ENCODE assay signal across 8 cellular contexts in genomic region chr20:23349338-23350006, GRCh38. TPM values are rescaled to one million over a fixed set of nuclear protein-coding genes. Genes with fewer than 3 reads are reported as not detected.
DNase-seq lines count a peak whose midpoint lies in the region; ATAC-seq, FAIRE-seq and TF ChIP-seq lines count a peak whose summit lies in the region.

No MANE protein-coding gene starts in this region.

- H3K27ac ChIP-seq in Peyer's patch: peak overlapping the region; percentile 90 to 98 (median 95)

- peaks cover 31% of the 10 kb centered on the region for H3K4me1 Mint-ChIP-seq in activated naive CD4-positive, alpha-beta T cell treated with anti-CD3 and anti-CD28 coated beads for 36 hours (ENCODE audit: low read depth)
- H3K4me1 Mint-ChIP-seq in nephron: peaks cover 39% of the 10 kb centered on the region

- peaks cover 0 to 6% (median 0%) of the 10 kb centered on the region in 3 donors for H3K36me3 ChIP-seq in Peyer's patch

- no peaks in the 10 kb centered on the region for H3K27me3 ChIP-seq in Peyer's patch

- peaks cover 6% of the 10 kb centered on the region for H3K36me3 Mint-ChIP-seq in activated naive CD4-positive, alpha-beta T cell treated with anti-CD3 and anti-CD28 coated beads for 36 hours (ENCODE audit: low read depth)
- H3K36me3 Mint-ChIP-seq in nephron (ENCODE audit: low read depth): peaks cover under 1% of the 10 kb centered on the region

- CTCF ChIA-PET in activated naive CD4-positive, alpha-beta T cell treated with anti-CD3 and anti-CD28 coated beads for 36 hours (lab: Charles Lee): interaction anchor here (1.1 to 2.0 kb wide), 7 partner anchors 8 to 91 kb away, joined by 3 to 17 read pairs (median 6); partner anchors contain the start of gene NAPB

- ATAC-seq in HG02885 (IDR thresholded peaks at IDR 0.05; ENCODE audit: poor library complexity, unreplicated experiment): peak; percentile 1

- H3K4me3 Mint-ChIP-seq in activated naive CD4-positive, alpha-beta T cell treated with anti-CD3 and anti-CD28 coated beads for 36 hours: peak overlapping the region; percentile 77
- peak overlapping the region; percentile 80 to 93 (median 92) for H3K4me3 Mint-ChIP-seq in nephron

- no peak for TF ChIP-seq POLR2A in Peyer's patch (IDR thresholded peaks at IDR 0.05)

- FAIRE-seq in endometrium (lab: Jason Lieb, UNC): peak; percentile 41

- H3K27ac Mint-ChIP-seq in activated naive CD4-positive, alpha-beta T cell treated with anti-CD3 and anti-CD28 coated beads for 36 hours: peak overlapping the region; percentile 100
- H3K27ac Mint-ChIP-seq in nephron: peak overlapping the region; percentile 99

- H3K9me3 Mint-ChIP-seq in activated naive CD4-positive, alpha-beta T cell treated with anti-CD3 and anti-CD28 coated beads for 36 hours: no peaks in the 10 kb centered on the region
- no peaks in the 10 kb centered on the region for H3K9me3 Mint-ChIP-seq in nephron

- H3K4me3 ChIP-seq in Peyer's patch: peak overlapping the region; percentile 69 to 96 (median 86)

- H3K27me3 Mint-ChIP-seq in activated naive CD4-positive, alpha-beta T cell treated with anti-CD3 and anti-CD28 coated beads for 36 hours (ENCODE audit: low read depth): no peaks in the 10 kb centered on the region
- H3K27me3 Mint-ChIP-seq in nephron (ENCODE audit: low read depth): no peaks in the 10 kb centered on the region

- intact Hi-C loops in activated naive CD4-positive, alpha-beta T cell treated with anti-CD3 and anti-CD28 coated beads for 36 hours (cut with micrococcal nuclease): loop anchor here (1.0 to 10.0 kb wide), 8 partner anchors 9 to 1805 kb away; partner anchors contain the start of genes GZF1 and NAPB

- H3K9me3 ChIP-seq in Peyer's patch: no peaks in the 10 kb centered on the region

- TF ChIP-seq CTCF in Peyer's patch (IDR thresholded peaks at IDR 0.05) (peak; percentile 53 to 73 (median 66)), nephron (IDR thresholded peaks at IDR 0.05; ENCODE audit: unreplicated experiment in 3 of 3) (peak; percentile 30 to 52 (median 48))

- no peak for DNase-seq in activated naive CD4-positive, alpha-beta T cell treated with anti-CD3 and anti-CD28 coated beads for 36 hours
- DNase-seq in activated naive CD4-positive, alpha-beta T cell treated with anti-CD3 and anti-CD28 coated beads, Interleukin-2, amount 50 U/mL, for 16 hours: no peak
- no peak for DNase-seq in Peyer's patch
- DNase-seq in NCI-H2029 (lab: John Stamatoyannopoulos, UW): no peak
- no peak for DNase-seq in pons (ENCODE audit: low spot score)

- H3K4me1 ChIP-seq in Peyer's patch: peaks cover 0 to 18% (median 9%) of the 10 kb centered on the region in 4 donors

RNA-seq across cellular contexts. Expression of gene NXT1, which starts 1.1 kb away (rescaled TPM):
- total RNA-seq in activated naive CD4-positive, alpha-beta T cell treated with anti-CD3 and anti-CD28 coated beads for 36 hours: 10 to 100 TPM; 31.9 to 36.9 TPM
- 10 to 100 TPM in 1 of 4 donors, 1 to 10 TPM in 3; 5.4 to 23.1 (median 7.9) TPM for total RNA-seq in Peyer's patch

RNA-seq across cellular contexts. Expression of gene GZF1, which starts 12.5 kb away (rescaled TPM):
- total RNA-seq in activated naive CD4-positive, alpha-beta T cell treated with anti-CD3 and anti-CD28 coated beads for 36 hours: 1 to 10 TPM; 2.9 to 3.3 TPM
- 10 to 100 TPM in 1 of 4 donors, 1 to 10 TPM in 3; 5.8 to 14.5 (median 7.9) TPM for total RNA-seq in Peyer's patch
